1 cellular context compared by ENCODE assay signal in genomic region chr1:239633432-239633831, GRCh38.
TF ChIP-seq lines count a peak whose summit lies in the region.

No MANE protein-coding gene starts in this region.

TF ChIP-seq in GM23338, 12 proteins besides CTCF, POLR2A, EP300 and RAD21 (continued from another document):
- TF ChIP-seq REST (IDR thresholded peaks at IDR 0.05; ENCODE audit: unreplicated experiment), result no peak
TF ChIP-seq in GM23338: peak in this region for 0.
